Comparison of ENCODE assay signal across 20 cellular contexts in the genomic region with DNA sequence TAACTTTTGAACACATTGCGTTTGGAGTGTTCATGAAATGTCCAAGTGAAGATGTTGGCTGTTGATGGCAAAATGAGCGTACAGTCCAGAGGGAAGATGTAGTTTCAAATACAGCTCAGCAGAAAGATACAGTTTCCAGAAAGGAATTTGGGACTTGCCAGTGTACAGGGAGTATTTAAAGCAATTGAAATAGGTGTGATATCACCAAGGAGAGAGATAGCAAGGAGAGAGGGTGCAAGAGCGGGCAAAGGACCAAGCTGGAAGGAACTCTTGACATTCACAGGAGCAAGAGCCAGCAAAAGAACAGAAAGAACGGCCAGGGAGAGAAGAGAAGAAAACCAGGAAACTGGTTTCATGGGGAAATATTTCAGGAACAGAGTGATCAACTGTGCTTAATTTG.
"Had no signal": no experiment of that assay in that cellular context is flagged by ENCODE, and none has a peak within 500 bp of the region (broad histone marks: within the 10 kb centered on the region; RNA-seq: fewer than 3 reads in every experiment).

No MANE protein-coding gene starts in this region.

- H3K27ac ChIP-seq: breast epithelium, RWPE1 had no signal

- H3K36me3 ChIP-seq: breast epithelium, MG63, Peyer's patch had no signal

- H3K4me3 ChIP-seq: breast epithelium, MG63, Peyer's patch had no signal

- H3K27me3 ChIP-seq: breast epithelium, MG63, Peyer's patch had no signal

- H3K4me1 ChIP-seq: breast epithelium had no signal

- DNase-seq: activated B cell treated with CpG ODN at 0.5 μM for 24 hours; activated CD4-positive, alpha-beta memory T cell treated with anti-CD3 and anti-CD28 coated beads for 36 hours; activated CD4-positive, alpha-beta T cell treated with anti-CD3 and anti-CD28 coated beads for 1 hour; activated CD4-positive, alpha-beta T cell treated with anti-CD3 and anti-CD28 coated beads, Interleukin-2, amount 10 ng/mL, durations not matched to agents 7 days and 5 days; activated CD8-positive, alpha-beta memory T cell treated with anti-CD3 and anti-CD28 coated beads for 24 hours; activated effector memory CD4-positive, alpha-beta T cell treated with anti-CD3 and anti-CD28 coated beads, Interleukin-2, amount 50 U/mL, for 16 hours; activated naive CD4-positive, alpha-beta T cell treated with anti-CD3 and anti-CD28 coated beads for 36 hours; activated T-cell treated with anti-CD3 and anti-CD28 coated beads, Interleukin-2, amount 50 U/mL, for 4 hours; central memory CD4-positive, alpha-beta T cell; MG63; MV-4-11; NCI-H1105 treated with DMSO at 0.1 percent for 48 hours; NCI-H1436 treated with DMSO at 0.1 percent for 48 hours; NCI-H187; NCI-H526; NK-92 treated with Interleukin-12 subunit alpha and Interleukin-12 subunit beta, amount 100 ng/mL, for 24 hours; Peyer's patch; SHP77 treated with DMSO at 0.1 percent for 48 hours had no signal

- ATAC-seq: activated T-cell treated with anti-CD3 and anti-CD28 coated beads, Interleukin-2, amount 50 U/mL, for 4 hours had no signal

- H3K9me3 ChIP-seq: breast epithelium, MG63, Peyer's patch had no signal
